8 cellular contexts compared by ENCODE assay signal in the genomic region with DNA sequence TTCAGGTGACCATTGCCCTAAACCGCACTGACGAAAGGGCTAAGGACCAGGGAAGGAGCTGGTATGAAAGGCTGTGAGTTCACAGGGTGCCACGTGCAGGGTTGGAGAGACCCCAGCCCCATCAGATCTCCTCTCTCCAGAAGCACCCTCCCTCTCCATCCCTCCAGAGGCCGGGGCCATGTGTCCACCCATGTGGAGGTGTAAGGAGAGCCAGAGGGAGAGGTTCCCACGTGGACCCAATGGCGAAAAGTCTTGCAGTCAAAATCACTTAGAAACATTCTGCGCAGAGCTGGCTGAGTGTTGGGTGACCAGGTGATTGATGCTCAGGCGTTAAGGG.
DNase-seq lines count a peak whose midpoint lies in the region; ATAC-seq and TF ChIP-seq lines count a peak whose summit lies in the region.

No MANE protein-coding gene starts in this region.

- no peak for ATAC-seq in PC-3

- TF ChIP-seq CTCF in GM12865 (IDR thresholded peaks at IDR 0.05; ENCODE audit: insufficient read depth, low read depth, low read length, missing control alignments) (no peak), PC-3 (conservative IDR thresholded peaks at IDR 0.05; ENCODE audit: low read depth, low read length) (no peak), fibroblast of mammary gland (conservative IDR thresholded peaks at IDR 0.05; ENCODE audit: control insufficient read depth, insufficient read depth, low read depth, low read length) (no peak)

- H3K9ac ChIP-seq in PC-3 (ENCODE audit: low read length) = peak overlapping the region; percentile 47; the same call in 1 of the 2 replicates
- no peak overlapping the region for H3K9ac ChIP-seq in rectal smooth muscle tissue (ENCODE audit: low read length)

- POLR2A ChIA-PET in PC-3 (lab: Charles Lee; ENCODE audit: unreplicated experiment) = interaction anchor here (0.6 kb wide), 1 partner anchor 116 kb away, joined by 7 read pairs; no protein-coding TSS in a partner anchor

- no peaks in the 10 kb centered on the region for H3K9me2 ChIP-seq in PC-3 (replicated peaks; ENCODE audit: low read length)

- H3K4me3 ChIP-seq in GM12865 (ENCODE audit: low read depth, low read length) = peak overlapping the region; percentile 66
- H3K4me3 ChIP-seq in PC-3 (ENCODE audit: low read length) = peak overlapping the region; percentile 76
- peak overlapping the region; percentile 57 for H3K4me3 ChIP-seq in fibroblast of mammary gland (ENCODE audit: control insufficient read depth, low read depth, low read length)
- H3K4me3 ChIP-seq in rectal smooth muscle tissue (ENCODE audit: low read length) = peak overlapping the region; percentile 80

- H3K27ac ChIP-seq in PC-3 (ENCODE audit: low read length) (peak overlapping the region; percentile 49), rectal smooth muscle tissue (ENCODE audit: low read depth, low read length) (no peak overlapping the region)

- H3K9me3 ChIP-seq in PC-3 (ENCODE audit: low read length) = no peaks in the 10 kb centered on the region

- H3K4me2 ChIP-seq in PC-3 (ENCODE audit: low read length) = peak overlapping the region; percentile 92

- no peaks in the 10 kb centered on the region for H3F3A ChIP-seq in PC-3 (ENCODE audit: low read length, unreplicated experiment)

- CTCF ChIA-PET in PC-3 (lab: Charles Lee) = no interaction called here

- H2AFZ ChIP-seq in PC-3 (ENCODE audit: low read length) = peak overlapping the region; percentile 73

- intact Hi-C loops in PC-3 (cut with micrococcal nuclease) = no loop called here

- no peaks in the 10 kb centered on the region for H3K27me3 ChIP-seq in PC-3 (ENCODE audit: low read length)
- no peaks in the 10 kb centered on the region for H3K27me3 ChIP-seq in rectal smooth muscle tissue (ENCODE audit: control insufficient read depth, insufficient read depth, low read length)

- H3K36me3 ChIP-seq in PC-3 (ENCODE audit: low read depth, low read length) (no peaks in the 10 kb centered on the region), rectal smooth muscle tissue (ENCODE audit: control insufficient read depth, insufficient read depth, low read length) (no peaks in the 10 kb centered on the region)

- H3K4me1 ChIP-seq in PC-3 (ENCODE audit: insufficient read depth, low read length) (peaks cover 12% of the 10 kb centered on the region), rectal smooth muscle tissue (ENCODE audit: control insufficient read depth, insufficient read depth, low read length) (peaks cover 3% of the 10 kb centered on the region)

- H3K79me2 ChIP-seq in PC-3 (ENCODE audit: low read length) = no peaks in the 10 kb centered on the region

- no peak for DNase-seq in GM12865 (ENCODE audit: low read depth)
- no peak for DNase-seq in PC-3
- no peak for DNase-seq in fibroblast of mammary gland (ENCODE audit: low read depth)
- no peak for DNase-seq in stimulated activated CD4-positive, alpha-beta T cell treated with anti-CD3 and anti-CD28 coated beads, Interleukin-1b, Interleukin-23, amount 100 ng/mL, for 48 hours
- no peak for DNase-seq in NCI-H446 treated with DMSO at 0.1 percent for 48 hours (lab: John Stamatoyannopoulos, UW)
- no peak for DNase-seq in GM19240 (ENCODE audit: insufficient read length, low spot score)
- no peak for DNase-seq in NCI-H748 (lab: John Stamatoyannopoulos, UW; ENCODE audit: unreplicated experiment)

- H4K20me1 ChIP-seq in PC-3 (ENCODE audit: low read length) = no peaks in the 10 kb centered on the region

- TSS peak; percentile 80 for BruUV-seq in PC-3 (replicated peaks; lab: Mats Ljungman, UMichigan)
